13 cellular contexts compared by ENCODE assay signal in the genomic region with DNA sequence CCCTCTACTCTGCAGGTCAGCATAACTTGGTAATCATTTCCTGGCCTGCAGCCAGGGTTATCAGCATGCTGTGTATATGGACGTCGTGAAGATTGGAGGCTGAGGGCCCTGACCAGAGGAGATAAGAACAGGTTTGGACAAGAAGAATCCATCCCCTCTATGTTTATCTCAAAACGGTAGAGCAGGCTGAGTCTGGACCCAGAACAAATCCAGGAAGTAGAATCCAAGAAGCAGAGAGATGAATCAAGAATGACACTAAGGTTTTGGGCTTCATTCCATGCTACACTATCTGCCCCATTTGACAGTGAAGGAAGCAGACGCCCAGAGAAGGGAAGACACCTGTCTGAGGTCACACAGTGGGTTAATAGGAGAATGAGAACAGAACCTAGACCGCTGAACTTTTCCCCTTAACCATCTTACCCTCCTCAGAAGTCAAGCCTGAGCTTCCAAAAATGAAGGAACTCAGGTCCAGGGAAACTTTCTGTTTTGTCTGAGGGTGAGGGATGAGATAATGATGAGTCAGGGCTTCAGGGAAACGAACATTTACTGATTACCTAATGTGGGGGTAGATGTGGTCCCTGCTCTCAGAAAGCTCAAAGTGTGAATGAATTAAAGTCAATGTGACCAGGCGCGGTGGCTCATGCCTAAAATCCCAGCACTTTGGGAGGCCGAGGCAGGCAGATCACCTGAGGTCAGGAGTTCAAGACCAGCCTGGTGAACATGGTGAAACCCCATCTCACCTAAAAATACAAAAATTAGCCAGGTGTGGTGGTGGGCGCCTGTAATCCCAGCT. TPM values are rescaled to one million over a fixed set of nuclear protein-coding genes. Genes with fewer than 3 reads are reported as not detected.
A peak's percentile ranks its signal among the peaks of the same experiment; 100 is the strongest.
DNase-seq lines count a peak whose midpoint lies in the region; ATAC-seq and FAIRE-seq lines count a peak whose summit lies in the region.
"Had no signal": no experiment of that assay in that cellular context is flagged by ENCODE, and none has a peak within 500 bp of the region (broad histone marks: within the 10 kb centered on the region; RNA-seq: fewer than 3 reads in every experiment).

No MANE protein-coding gene starts in this region.

- ATAC-seq in activated naive CD4-positive, alpha-beta T cell treated with anti-CD3 and anti-CD28 coated beads, Interleukin-2, amount 50 U/mL, for 72 hours: peak; percentile 37 to 68
- peak; percentile 67 for ATAC-seq in stimulated activated effector memory CD8-positive, alpha-beta T cell treated with anti-CD3 and anti-CD28 coated beads, Interleukin-12 subunit alpha, Interleukin-12 subunit beta, amount 100 ng/mL, for 72 hours
- ATAC-seq in HG03521 (IDR thresholded peaks at IDR 0.05; ENCODE audit: unreplicated experiment): no peak
- ATAC-seq: stimulated activated memory B cell treated with anti-CD40 and anti-IgM and Interleukin-4, amounts not matched to agents 10 μg/mL and 1 μg/mL and 100 μg/mL, for 72 hours had no signal

- peaks cover 10% of the 10 kb centered on the region for H3K4me1 Mint-ChIP-seq in stimulated activated effector memory CD8-positive, alpha-beta T cell treated with anti-CD3 and anti-CD28 coated beads, Interleukin-12 subunit alpha, Interleukin-12 subunit beta, amount 100 ng/mL, for 72 hours
- H3K4me1 Mint-ChIP-seq: stimulated activated memory B cell treated with anti-CD40 and anti-IgM and Interleukin-4, amounts not matched to agents 10 μg/mL and 1 μg/mL and 100 μg/mL, for 72 hours had no signal

- no peak for DNase-seq in activated naive CD4-positive, alpha-beta T cell treated with anti-CD3 and anti-CD28 coated beads, Interleukin-2, amount 50 U/mL, for 72 hours (ENCODE audit: low spot score in 2 of 2)
- DNase-seq in activated naive CD4-positive, alpha-beta T cell treated with Interleukin-2 at 50 U/mL for 16 hours: no peak
- DNase-seq in OCI-M1 (lab: John Stamatoyannopoulos, UW) (peak; percentile 96), epithelial cell of prostate (ENCODE audit: low read depth, low spot score) (no peak), GM19239 (ENCODE audit: insufficient read length, low spot score) (no peak), NCI-H1105 treated with DMSO at 0.1 percent for 48 hours (lab: John Stamatoyannopoulos, UW) (no peak)
- no peak for DNase-seq in stimulated activated effector memory CD8-positive, alpha-beta T cell treated with anti-CD3 and anti-CD28 coated beads, Interleukin-12 subunit alpha, Interleukin-12 subunit beta, amount 100 ng/mL, for 72 hours (ENCODE audit: low spot score in 2 of 2)
- DNase-seq: T-helper 2 cell had no signal

- peak overlapping the region in 1 of 2 donors; percentile 4 for H3K27ac Mint-ChIP-seq in activated naive CD4-positive, alpha-beta T cell treated with anti-CD3 and anti-CD28 coated beads, Interleukin-2, amount 50 U/mL, for 72 hours
- no peak overlapping the region for H3K27ac Mint-ChIP-seq in stimulated activated effector memory CD8-positive, alpha-beta T cell treated with anti-CD3 and anti-CD28 coated beads, Interleukin-12 subunit alpha, Interleukin-12 subunit beta, amount 100 ng/mL, for 72 hours
- H3K27ac Mint-ChIP-seq: stimulated activated memory B cell treated with anti-CD40 and anti-IgM and Interleukin-4, amounts not matched to agents 10 μg/mL and 1 μg/mL and 100 μg/mL, for 72 hours had no signal

- no peak overlapping the region for H3K4me3 Mint-ChIP-seq in stimulated activated effector memory CD8-positive, alpha-beta T cell treated with anti-CD3 and anti-CD28 coated beads, Interleukin-12 subunit alpha, Interleukin-12 subunit beta, amount 100 ng/mL, for 72 hours
- H3K4me3 Mint-ChIP-seq: neural crest cell; stimulated activated memory B cell treated with anti-CD40 and anti-IgM and Interleukin-4, amounts not matched to agents 10 μg/mL and 1 μg/mL and 100 μg/mL, for 72 hours had no signal

- H3K9me3 Mint-ChIP-seq in activated naive CD4-positive, alpha-beta T cell treated with anti-CD3 and anti-CD28 coated beads, Interleukin-2, amount 50 U/mL, for 72 hours: no peaks in the 10 kb centered on the region
- H3K9me3 Mint-ChIP-seq in stimulated activated effector memory CD8-positive, alpha-beta T cell treated with anti-CD3 and anti-CD28 coated beads, Interleukin-12 subunit alpha, Interleukin-12 subunit beta, amount 100 ng/mL, for 72 hours: no peaks in the 10 kb centered on the region
- H3K9me3 Mint-ChIP-seq: neural crest cell; stimulated activated memory B cell treated with anti-CD40 and anti-IgM and Interleukin-4, amounts not matched to agents 10 μg/mL and 1 μg/mL and 100 μg/mL, for 72 hours had no signal

- FAIRE-seq in GM19239 (lab: Jason Lieb, UNC): no peak

- H3K36me3 Mint-ChIP-seq in activated naive CD4-positive, alpha-beta T cell treated with anti-CD3 and anti-CD28 coated beads, Interleukin-2, amount 50 U/mL, for 72 hours: no peaks in the 10 kb centered on the region
- no peaks in the 10 kb centered on the region for H3K36me3 Mint-ChIP-seq in stimulated activated effector memory CD8-positive, alpha-beta T cell treated with anti-CD3 and anti-CD28 coated beads, Interleukin-12 subunit alpha, Interleukin-12 subunit beta, amount 100 ng/mL, for 72 hours
- H3K36me3 Mint-ChIP-seq: stimulated activated memory B cell treated with anti-CD40 and anti-IgM and Interleukin-4, amounts not matched to agents 10 μg/mL and 1 μg/mL and 100 μg/mL, for 72 hours had no signal

- peak overlapping the region; percentile 45 for H3K27ac ChIP-seq in epithelial cell of prostate
- H3K27ac ChIP-seq: BLaER1, KMS-11 had no signal

RNA-seq across cellular contexts. Expression of gene COMMD7, which starts 9.4 kb away (rescaled TPM):
- 10 to 100 TPM; 20.9 to 35.4 TPM for total RNA-seq in activated naive CD4-positive, alpha-beta T cell treated with anti-CD3 and anti-CD28 coated beads, Interleukin-2, amount 50 U/mL, for 72 hours

RNA-seq across cellular contexts. Expression of gene DNMT3B, which starts 9.5 kb away (rescaled TPM):
- 1 to 10 TPM in 1 of 2 donors, under 1 TPM in 1; 0.84 to 2.2 TPM for total RNA-seq in activated naive CD4-positive, alpha-beta T cell treated with anti-CD3 and anti-CD28 coated beads, Interleukin-2, amount 50 U/mL, for 72 hours
